Comparison of ENCODE assay signal across 9 cellular contexts in genomic region chrX:134144231-134144630, GRCh38.
A peak's percentile ranks its signal among the peaks of the same experiment; 100 is the strongest.
DNase-seq lines count a peak whose midpoint lies in the region; ATAC-seq, FAIRE-seq and TF ChIP-seq lines count a peak whose summit lies in the region.
"Had no signal": no experiment of that assay in that cellular context is flagged by ENCODE, and none has a peak within 500 bp of the region (broad histone marks: within the 10 kb centered on the region; RNA-seq: fewer than 3 reads in every experiment).

No MANE protein-coding gene starts in this region.

- H3K9me3 ChIP-seq in pancreas = no peaks in the 10 kb centered on the region

- no peak for TF ChIP-seq POLR2A in GM12891 (IDR thresholded peaks at IDR 0.05; ENCODE audit: low read depth, low read length)
- TF ChIP-seq POLR2A in lower leg skin (IDR thresholded peaks at IDR 0.05) = no peak

- DNase-seq in ACHN = peak; percentile 0
- no peak for DNase-seq in GM12891 (ENCODE audit: insufficient read length, low spot score)
- DNase-seq in RKO (ENCODE audit: low spot score) = peak; percentile 40
- no peak for DNase-seq in kidney epithelial cell (ENCODE audit: low read depth)
- no peak for DNase-seq in pancreas
- no peak for DNase-seq in COR-L47 (lab: John Stamatoyannopoulos, UW)
- no peak for DNase-seq in lower leg skin (ENCODE audit: low spot score in 2 of 2)

- WGBS in pancreas, 2 donors = 30 to 42% methylated on average over 1 of the region's 1 CpG
- 58 to 60% methylated on average over 1 of the region's 1 CpG for WGBS in lower leg skin, 2 donors

- peak; percentile 74 for FAIRE-seq in GM12891 (lab: Jason Lieb, UNC)
- no peak for FAIRE-seq in pancreas (lab: Jason Lieb, UNC)

- H3K36me3 ChIP-seq in kidney epithelial cell (ENCODE audit: control insufficient read depth, insufficient read depth, low read length) (no peaks in the 10 kb centered on the region), pancreas (no peaks in the 10 kb centered on the region)

- no peaks in the 10 kb centered on the region for H3K27me3 ChIP-seq in kidney epithelial cell (ENCODE audit: control insufficient read depth, insufficient read depth, low read length)
- H3K27me3 ChIP-seq in pancreas = peaks cover 0 to 4% (median 0%) of the 10 kb centered on the region in 4 donors

- intact Hi-C loops in pancreas (cut with DNase I) = no loop called here
- intact Hi-C loops in lower leg skin (cut with DNase I; ENCODE audit: low total_unique reads) = no loop called here

- H3K4me1 ChIP-seq in pancreas = no peaks in the 10 kb centered on the region

- in situ Hi-C loops in ACHN (cut with HindIII; ENCODE audit: low pct_ligation_motif_present, low pct_unique_long_range_greater_than_20kb, low sequenced_read_pairs) = no loop called here

- H3K27ac ChIP-seq in pancreas = no peak overlapping the region
- H3K27ac ChIP-seq: HL-60 had no signal

- ATAC-seq in HG02884 (IDR thresholded peaks at IDR 0.05; ENCODE audit: unreplicated experiment) (peak; percentile 62), pancreas (no peak)

- TF ChIP-seq CTCF in kidney epithelial cell (IDR thresholded peaks at IDR 0.05; ENCODE audit: insufficient read depth, low read length, poor library complexity, severe bottlenecking) = peak; percentile 28
- TF ChIP-seq CTCF in pancreas (IDR thresholded peaks at IDR 0.05) = peak in 2 of 4 donors; percentile 6 to 9
- no peak for TF ChIP-seq CTCF in lower leg skin (IDR thresholded peaks at IDR 0.05)

- no peak overlapping the region for H3K4me3 ChIP-seq in kidney epithelial cell (ENCODE audit: low read depth, low read length)
- H3K4me3 ChIP-seq in pancreas = no peak overlapping the region
- no peak overlapping the region for H3K4me3 ChIP-seq in lower leg skin (ENCODE audit: low read depth, poor library complexity, severe bottlenecking)

TF ChIP-seq in GM12891, 5 proteins besides CTCF, POLR2A, EP300 and RAD21:
- no peak for TF ChIP-seq POU2F2 (IDR thresholded peaks at IDR 0.05; ENCODE audit: low read depth, low read length)
- no peak for TF ChIP-seq PAX5 (IDR thresholded peaks at IDR 0.05; ENCODE audit: insufficient read depth, low read length, severe bottlenecking)
- TF ChIP-seq TAF1 (IDR thresholded peaks at IDR 0.05; ENCODE audit: low read depth, low read length) = no peak
- no peak for TF ChIP-seq SPI1 (IDR thresholded peaks at IDR 0.05; ENCODE audit: low read depth, low read length)
- TF ChIP-seq POLR2AphosphoS5 (IDR thresholded peaks at IDR 0.05; ENCODE audit: low read depth, low read length) = no peak

Comparison
In these comparisons a context has a peak if more than half of its experiments do, and no peak if none do; other contexts are left out.
1. DNase-seq: peak in ACHN (single experiment) and RKO (single experiment); none in GM12891 (single experiment), kidney epithelial cell (single experiment), pancreas (0 of 6), COR-L47 (single experiment) and lower leg skin (0 of 2).